In the genomic region with DNA sequence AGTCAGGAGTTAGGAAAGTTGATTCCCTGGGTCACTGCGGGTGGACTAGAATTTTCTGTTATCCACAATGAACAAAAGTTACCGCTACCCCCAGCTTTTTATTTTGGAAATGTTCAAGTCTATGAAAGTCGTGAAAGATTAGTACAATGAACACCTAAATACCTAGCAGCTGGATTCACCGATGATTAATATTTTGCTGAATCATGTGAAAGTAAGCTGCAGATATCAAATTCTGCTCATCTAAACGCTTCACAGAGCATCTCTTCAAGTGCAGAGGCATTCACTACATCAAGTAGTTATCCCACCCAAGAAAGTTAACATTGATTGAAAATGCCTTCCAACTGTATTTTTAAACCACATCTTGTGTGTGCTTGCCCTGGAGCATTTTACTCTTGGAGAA, we compare ENCODE assay signal across 30 cellular contexts.
"Had no signal": no experiment of that assay in that cellular context is flagged by ENCODE, and none has a peak within 500 bp of the region (broad histone marks: within the 10 kb centered on the region; RNA-seq: fewer than 3 reads in every experiment).

No MANE protein-coding gene starts in this region.

- DNase-seq: naive thymus-derived CD4-positive, alpha-beta T cell; natural killer cell; occipital lobe; ovary; posterior cingulate gyrus; psoas muscle; right cardiac atrium; spleen; stimulated activated CD4-positive, alpha-beta T cell treated with anti-CD3 and anti-CD28 coated beads, Interleukin-12 subunit alpha, Interleukin-12 subunit beta, amount 100 ng/mL, for 4 hours; stimulated activated CD4-positive, alpha-beta T cell treated with anti-CD3 and anti-CD28 coated beads, Interleukin-1b, Interleukin-23, amount 100 ng/mL, for 48 hours; stimulated activated CD4-positive, alpha-beta T cell treated with anti-CD3 and anti-CD28 coated beads, Interleukin-4, amount 100 ng/mL, for 1 hour; stimulated activated CD4-positive, alpha-beta T cell treated with anti-CD3 and anti-CD28 coated beads, Interleukin-4, amount 100 ng/mL, for 4 hours; stimulated activated CD8-positive, alpha-beta memory T cell treated with anti-CD3 and anti-CD28 coated beads, Interleukin-4, amount 100 ng/mL, for 48 hours; stimulated activated naive CD4-positive, alpha-beta T cell; stimulated activated naive CD8-positive, alpha-beta T cell treated with anti-CD3 and anti-CD28 coated beads, Interleukin-15, amount 100 ng/mL, for 72 hours; stimulated activated naive CD8-positive, alpha-beta T cell treated with anti-CD3 and anti-CD28 coated beads, Interleukin-15, Interleukin-2, amounts not matched to agents 100 U/mL and 50 U/mL, for 24 hours; substantia nigra; testis; tibial artery; trophoblast cell; upper lobe of left lung had no signal

- H3K36me3 ChIP-seq: neural progenitor cell, ovary, spleen, suprapubic skin, tibial artery, upper lobe of left lung, vagina had no signal

- H2AFZ ChIP-seq: neural progenitor cell, parathyroid adenoma had no signal

- H3K4me3 ChIP-seq: neural progenitor cell, ovary, psoas muscle, skin epidermis, smooth muscle cell, spleen, suprapubic skin, testis, tibial artery, upper lobe of left lung, vagina had no signal

- H3K27ac ChIP-seq: neural progenitor cell, ovary, parathyroid adenoma, psoas muscle, skin epidermis, spleen, suprapubic skin, testis, tibial artery, upper lobe of left lung, vagina had no signal

- H3K9me3 ChIP-seq: ovary, psoas muscle, spleen, suprapubic skin, testis, upper lobe of left lung, vagina had no signal

- H3K27me3 ChIP-seq: neural progenitor cell, ovary, spleen, suprapubic skin, testis, tibial artery, upper lobe of left lung, vagina had no signal

- FAIRE-seq: urothelium cell line had no signal

- H3K4me1 ChIP-seq: parathyroid adenoma, testis had no signal

- ATAC-seq: naive thymus-derived CD4-positive, alpha-beta T cell; natural killer cell; psoas muscle; right cardiac atrium; sciatic nerve; stimulated activated memory B cell treated with anti-CD40 and anti-IgM and Interleukin-4, amounts not matched to agents 10 μg/mL and 1 μg/mL and 100 μg/mL, for 72 hours; stimulated activated naive CD8-positive, alpha-beta T cell treated with anti-CD3 and anti-CD28 coated beads, Interleukin-15, amount 100 ng/mL, for 72 hours; stimulated activated naive CD8-positive, alpha-beta T cell treated with anti-CD3 and anti-CD28 coated beads, Interleukin-15, Interleukin-2, amounts not matched to agents 100 U/mL and 50 U/mL, for 24 hours had no signal

- H3K4me2 ChIP-seq: neural progenitor cell, smooth muscle cell had no signal

- H3K79me2 ChIP-seq: parathyroid adenoma had no signal

- H3K9ac ChIP-seq: neural progenitor cell, parathyroid adenoma had no signal
